ENCODE assay signal across 8 cellular contexts in the genomic region with DNA sequence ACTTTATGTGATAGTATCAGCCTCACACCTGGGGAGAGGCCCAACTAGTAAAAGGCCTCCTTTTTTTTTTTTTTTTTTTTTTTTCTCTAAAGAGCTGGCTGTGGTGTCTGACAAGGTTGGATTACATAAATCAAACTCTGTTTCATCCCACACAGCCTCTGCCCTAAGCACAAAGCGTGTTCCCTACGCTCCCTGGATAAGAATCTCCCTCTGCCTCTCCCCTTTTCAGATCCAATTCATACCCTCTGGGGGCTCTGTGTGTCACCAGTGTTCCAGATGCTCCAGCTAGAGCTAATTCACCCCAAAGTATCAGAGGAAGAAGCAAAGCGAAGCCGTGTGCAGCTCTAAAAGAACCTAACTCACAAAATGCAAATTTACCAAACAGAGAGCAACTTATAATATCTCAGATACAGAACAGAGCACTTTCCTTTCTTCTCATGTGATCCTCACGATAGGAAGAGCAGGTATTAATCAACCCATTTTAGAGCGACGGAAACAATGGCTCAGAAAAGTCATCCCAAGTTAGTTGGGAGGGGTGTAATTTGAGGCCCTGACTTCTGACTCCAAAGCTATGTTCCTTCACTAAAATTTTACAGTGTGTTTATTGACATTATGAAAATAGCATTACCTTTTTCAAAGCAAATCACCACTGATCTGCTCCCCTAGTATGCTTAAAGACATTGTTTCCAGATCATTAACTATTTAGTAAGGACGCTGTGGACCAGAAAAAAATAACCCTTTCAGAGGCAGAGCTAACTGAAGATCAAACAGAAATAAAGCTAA. TPM values are rescaled to one million over a fixed set of nuclear protein-coding genes. Genes with fewer than 3 reads are reported as not detected.
A peak's percentile ranks its signal among the peaks of the same experiment; 100 is the strongest.
DNase-seq lines count a peak whose midpoint lies in the region; ATAC-seq, FAIRE-seq and TF ChIP-seq lines count a peak whose summit lies in the region.

No MANE protein-coding gene starts in this region.

- TF ChIP-seq POLR2A in GM12891 (IDR thresholded peaks at IDR 0.05; ENCODE audit: low read depth, low read length): no peak

- H3K4me3 Mint-ChIP-seq in naive thymus-derived CD4-positive, alpha-beta T cell: peak overlapping the region in 2 of 10 donors; percentile 1 to 42

- peaks cover 100% of the 10 kb centered on the region for H3K4me1 ChIP-seq in OCI-LY1 (ENCODE audit: insufficient read depth, low read length, severe bottlenecking)
- peaks cover 31 to 32% of the 10 kb centered on the region in 2 donors for H3K4me1 ChIP-seq in naive thymus-derived CD4-positive, alpha-beta T cell (ENCODE audit: control insufficient read depth in 2 of 2, insufficient read depth in 2 of 2, low read length in 2 of 2)

- H3K9me3 ChIP-seq in OCI-LY1 (ENCODE audit: low read length): no peaks in the 10 kb centered on the region
- H3K9me3 ChIP-seq in naive thymus-derived CD4-positive, alpha-beta T cell (ENCODE audit: control insufficient read depth in 2 of 3, low read length in 3 of 3): no peaks in the 10 kb centered on the region

- peaks cover 0 to 32% (median 0%) of the 10 kb centered on the region in 5 donors for H3K36me3 Mint-ChIP-seq in naive thymus-derived CD4-positive, alpha-beta T cell

- POLR2A ChIA-PET in naive thymus-derived CD4-positive, alpha-beta T cell (lab: Charles Lee): interaction anchor here (0.7 to 1.3 kb wide), 3 partner anchors 11 to 41 kb away, joined by 3 to 5 read pairs (median 4); no protein-coding TSS in a partner anchor

- FAIRE-seq in GM12891 (lab: Jason Lieb, UNC): no peak

- no peak overlapping the region for H2AFZ ChIP-seq in OCI-LY1 (ENCODE audit: low read length)

- peak overlapping the region; percentile 61 for H3K9ac ChIP-seq in OCI-LY1 (ENCODE audit: low read length)

- H3K79me2 ChIP-seq in OCI-LY1 (ENCODE audit: insufficient read depth, low read length): no peaks in the 10 kb centered on the region

- CTCF ChIA-PET in naive thymus-derived CD4-positive, alpha-beta T cell (lab: Charles Lee): interaction anchor here (0.7 to 4.1 kb wide), 2 partner anchors 9 to 183 kb away, joined by 3 to 20 read pairs; no protein-coding TSS in a partner anchor

- peak; percentile 44 for ATAC-seq in GM21528 (IDR thresholded peaks at IDR 0.05; ENCODE audit: low FRiP score, unreplicated experiment)
- ATAC-seq in naive thymus-derived CD4-positive, alpha-beta T cell: no peak

- H3K36me3 ChIP-seq in OCI-LY1 (ENCODE audit: insufficient read depth, low read length): peaks cover 39% of the 10 kb centered on the region; the same call in 1 of the 2 replicates
- H3K36me3 ChIP-seq in naive thymus-derived CD4-positive, alpha-beta T cell (ENCODE audit: control insufficient read depth in 2 of 3, insufficient read depth in 3 of 3, low read length in 3 of 3): no peaks in the 10 kb centered on the region

- no peaks in the 10 kb centered on the region for H3K9me3 Mint-ChIP-seq in naive thymus-derived CD4-positive, alpha-beta T cell

- intact Hi-C loops in naive thymus-derived CD4-positive, alpha-beta T cell (cut with micrococcal nuclease): no loop called here

- H4K20me1 ChIP-seq in OCI-LY1 (ENCODE audit: insufficient read depth, low read length): no peaks in the 10 kb centered on the region

- peak overlapping the region; percentile 99 for H3K27ac ChIP-seq in OCI-LY1 (ENCODE audit: low read depth, low read length, poor library complexity, severe bottlenecking)
- no peak overlapping the region for H3K27ac ChIP-seq in naive thymus-derived CD4-positive, alpha-beta T cell (ENCODE audit: low read depth, low read length)

- H3K4me3 ChIP-seq in OCI-LY1 (ENCODE audit: low read depth, low read length, poor library complexity, severe bottlenecking): peak overlapping the region; percentile 8
- H3K4me3 ChIP-seq in naive thymus-derived CD4-positive, alpha-beta T cell (ENCODE audit: low read length): no peak overlapping the region

- DNase-seq in GM12891 (ENCODE audit: insufficient read length, low spot score) (no peak), NCI-H345 (lab: John Stamatoyannopoulos, UW) (no peak), GM13976 (ENCODE audit: low spot score) (no peak), NOMO-1 (lab: John Stamatoyannopoulos, UW; ENCODE audit: unreplicated experiment in 2 of 2) (no peak)
- DNase-seq in naive thymus-derived CD4-positive, alpha-beta T cell: no peak
- DNase-seq in stimulated activated CD8-positive, alpha-beta memory T cell treated with anti-CD3 and anti-CD28 coated beads, Interleukin-4, amount 100 ng/mL, for 48 hours: no peak

- in situ Hi-C loops in GM13976 (cut with MboI; ENCODE audit: low sequenced_read_pairs, unreplicated experiment): no loop called here

- H3K9me2 ChIP-seq in OCI-LY1 (ENCODE audit: low read depth, low read length): no peaks in the 10 kb centered on the region

- H3K4me2 ChIP-seq in OCI-LY1 (ENCODE audit: low read length): peak overlapping the region; percentile 57

- peaks cover 29 to 82% (median 51%) of the 10 kb centered on the region in 7 donors for H3K4me1 Mint-ChIP-seq in naive thymus-derived CD4-positive, alpha-beta T cell

- H3K27me3 Mint-ChIP-seq in naive thymus-derived CD4-positive, alpha-beta T cell: no peaks in the 10 kb centered on the region

- H3K27ac Mint-ChIP-seq in naive thymus-derived CD4-positive, alpha-beta T cell: peak overlapping the region in 8 of 9 donors; percentile 4 to 83 (median 32)

- H3F3A ChIP-seq in OCI-LY1 (ENCODE audit: insufficient read depth, low read length): 0 out of 2 replicates have a peak, but pooled peaks cover 8% of the 10 kb centered on the region

- TF ChIP-seq CTCF in OCI-LY1 (IDR thresholded peaks at IDR 0.05; ENCODE audit: low read length) (no peak), GM13976 (IDR thresholded peaks at IDR 0.05; ENCODE audit: borderline replicate concordance, control extremely low read depth, extremely low read depth, insufficient read depth, missing control alignments) (no peak)

- no peaks in the 10 kb centered on the region for H3K27me3 ChIP-seq in OCI-LY1 (ENCODE audit: insufficient read depth, low read length)
- no peaks in the 10 kb centered on the region for H3K27me3 ChIP-seq in naive thymus-derived CD4-positive, alpha-beta T cell (ENCODE audit: control insufficient read depth in 2 of 2, insufficient read depth in 2 of 2, low read length in 2 of 2)

TF ChIP-seq in GM12891, 5 proteins besides CTCF, POLR2A, EP300 and RAD21:
- TF ChIP-seq TAF1 (IDR thresholded peaks at IDR 0.05; ENCODE audit: low read depth, low read length) (peak; percentile 37; the same call in 1 of the 2 replicates), PAX5 (IDR thresholded peaks at IDR 0.05; ENCODE audit: insufficient read depth, low read length, severe bottlenecking) (no peak), POLR2AphosphoS5 (IDR thresholded peaks at IDR 0.05; ENCODE audit: low read depth, low read length) (no peak; the same call in none of the 2 replicates), POU2F2 (IDR thresholded peaks at IDR 0.05; ENCODE audit: low read depth, low read length) (no peak), SPI1 (IDR thresholded peaks at IDR 0.05; ENCODE audit: low read depth, low read length) (no peak)
TF ChIP-seq in GM12891: peak in this region for 1.

RNA-seq across cellular contexts. Expression of gene BMF, which starts 12.4 kb away (rescaled TPM):
- 17.7 TPM for polyA plus RNA-seq in GM12891 (2012; ENCODE audit: low read depth, missing spikeins)
- 10 to 100 TPM in 4 of 5 experiments, 1 to 10 TPM in 1; 7.7 to 31.1 (median 19.6) TPM for total RNA-seq in naive thymus-derived CD4-positive, alpha-beta T cell
- polyA plus RNA-seq in naive thymus-derived CD4-positive, alpha-beta T cell: 1 to 10 TPM; 1.5 to 2.9 TPM

RNA-seq across cellular contexts. Expression of gene SRP14, which starts 57.3 kb away (rescaled TPM):
- 340 TPM for polyA plus RNA-seq in GM12891 (2012; ENCODE audit: low read depth, missing spikeins)
- total RNA-seq in naive thymus-derived CD4-positive, alpha-beta T cell: 100 to 1,000 TPM in 4 of 5 experiments, 10 to 100 TPM in 1; 92.1 to 157 (median 111) TPM
- polyA plus RNA-seq in naive thymus-derived CD4-positive, alpha-beta T cell: 100 to 1,000 TPM; 787 to 963 TPM
